18 cellular contexts compared by ENCODE assay signal in genomic region chr20:33305591-33306057, GRCh38. TPM values are rescaled to one million over a fixed set of nuclear protein-coding genes. Genes with fewer than 3 reads are reported as not detected.
A peak's percentile ranks its signal among the peaks of the same experiment; 100 is the strongest.
DNase-seq lines count a peak whose midpoint lies in the region; ATAC-seq lines count a peak whose summit lies in the region.
"Had no signal": no experiment of that assay in that cellular context is flagged by ENCODE, and none has a peak within 500 bp of the region (broad histone marks: within the 10 kb centered on the region; RNA-seq: fewer than 3 reads in every experiment).

No MANE protein-coding gene starts in this region.

- H3K9ac ChIP-seq in BLaER1 treated with 17β-estradiol and CSF1 and Interleukin-3, amounts not matched to agents 10 nM and 100 nM = peak overlapping the region in 1 of 11 experiments; percentile 14; a peak in 2 of 22 replicates

- peak overlapping the region; percentile 27 to 87 (median 57) for H3K4me2 ChIP-seq in BLaER1 treated with 17β-estradiol and CSF1 and Interleukin-3, amounts not matched to agents 10 nM and 100 nM

- no peak overlapping the region for H3K27ac ChIP-seq in BLaER1 treated with 17β-estradiol and CSF1 and Interleukin-3, amounts not matched to agents 10 nM and 100 nM
- H3K27ac ChIP-seq in SJCRH30 = no peak overlapping the region
- H3K27ac ChIP-seq: body of pancreas, esophagus muscularis mucosa had no signal

- H3K9me3 ChIP-seq in BLaER1 treated with 17β-estradiol and CSF1 and Interleukin-3, amounts not matched to agents 10 nM and 100 nM (replicated peaks in 1 of 11) = peaks cover 0 to 4% (median 0%) of the 10 kb centered on the region in 11 experiments; a peak in 2 of 22 replicates
- no peaks in the 10 kb centered on the region for H3K9me3 ChIP-seq in SJCRH30 (replicated peaks)
- H3K9me3 ChIP-seq: body of pancreas, esophagus muscularis mucosa had no signal

- no peak for ATAC-seq in HG02798 (IDR thresholded peaks at IDR 0.05; ENCODE audit: poor library complexity, unreplicated experiment)
- ATAC-seq: body of pancreas, left cardiac atrium, right cardiac atrium had no signal

- H3K4me1 ChIP-seq in BLaER1 treated with 17β-estradiol and CSF1 and Interleukin-3, amounts not matched to agents 10 nM and 100 nM = peaks cover 9 to 65% (median 57%) of the 10 kb centered on the region in 10 experiments
- H3K4me1 ChIP-seq in SJCRH30 = no peaks in the 10 kb centered on the region
- H3K4me1 ChIP-seq: body of pancreas, esophagus muscularis mucosa had no signal

- no peak overlapping the region for H3K4me3 ChIP-seq in BLaER1 treated with 17β-estradiol and CSF1 and Interleukin-3, amounts not matched to agents 10 nM and 100 nM
- no peak overlapping the region for H3K4me3 ChIP-seq in SJCRH30
- H3K4me3 ChIP-seq: body of pancreas, esophagus muscularis mucosa had no signal

- no peaks in the 10 kb centered on the region for H3K27me3 ChIP-seq in BLaER1 treated with 17β-estradiol and CSF1 and Interleukin-3, amounts not matched to agents 10 nM and 100 nM
- peaks cover 8% of the 10 kb centered on the region; the same call in 1 of the 2 replicates for H3K27me3 ChIP-seq in SJCRH30
- H3K27me3 ChIP-seq: body of pancreas had no signal

- H3K36me3 ChIP-seq in BLaER1 treated with 17β-estradiol and CSF1 and Interleukin-3, amounts not matched to agents 10 nM and 100 nM = no peaks in the 10 kb centered on the region
- no peaks in the 10 kb centered on the region for H3K36me3 ChIP-seq in SJCRH30
- H3K36me3 ChIP-seq: esophagus muscularis mucosa had no signal

- DNase-seq in HPDE6-E6E7 (ENCODE audit: extremely low spot score) (peak; percentile 53), SJCRH30 (peak; percentile 30 to 54), kidney tubule cell (ENCODE audit: low spot score) (peak; percentile 47), germinal center (ENCODE audit: low spot score) (no peak), cerebellar nuclear complex (lab: John Stamatoyannopoulos, UW) (no peak), NCI-H2227 treated with DMSO at 0.1 percent for 48 hours (lab: John Stamatoyannopoulos, UW) (no peak)
- DNase-seq: activated CD4-positive, alpha-beta T cell treated with anti-CD3 and anti-CD28 coated beads, Interleukin-2, amount 10 ng/mL, durations not matched to agents 24 days and 14 days; activated naive CD4-positive, alpha-beta T cell; body of pancreas; left cardiac atrium; right cardiac atrium; stimulated activated CD4-positive, alpha-beta T cell treated with anti-CD3 and anti-CD28 coated beads, Interleukin-1b, Interleukin-23, amount 100 ng/mL, for 48 hours; T-helper 9 cell had no signal

- no peaks in the 10 kb centered on the region; a peak in 1 of 22 replicates for H4K20me1 ChIP-seq in BLaER1 treated with 17β-estradiol and CSF1 and Interleukin-3, amounts not matched to agents 10 nM and 100 nM

RNA-seq across cellular contexts. Expression of gene BPIFB1, which starts 22.6 kb away (rescaled TPM):
- not detected in 2 replicates for total RNA-seq in SJCRH30 (2014; rRNA removed; shearing (Covaris generic))
- total RNA-seq: activated CD4-positive, alpha-beta T cell treated with anti-CD3 and anti-CD28 coated beads, Interleukin-2, amount 10 ng/mL, durations not matched to agents 24 days and 14 days; B cell; body of pancreas; esophagus muscularis mucosa; left cardiac atrium; mononuclear cell; right cardiac atrium had no signal

Comparison
In these comparisons a context has a peak if more than half of its experiments do, and no peak if none do; other contexts are left out.
1. DNase-seq: peak in HPDE6-E6E7 (single experiment), SJCRH30 (2 of 2) and kidney tubule cell (single experiment); none in germinal center (single experiment), cerebellar nuclear complex (0 of 2) and NCI-H2227 treated with DMSO at 0.1 percent for 48 hours (single experiment).